ENCODE assay signal across 8 cellular contexts in genomic region chr9:70924905-70925547, GRCh38.
DNase-seq lines count a peak whose midpoint lies in the region; ATAC-seq and TF ChIP-seq lines count a peak whose summit lies in the region.

No MANE protein-coding gene starts in this region.

- CTCF ChIA-PET in activated naive CD4-positive, alpha-beta T cell treated with anti-CD3 and anti-CD28 coated beads for 36 hours (lab: Charles Lee): interaction anchor here (0.8 to 1.1 kb wide), 2 partner anchors 9 to 12 kb away, joined by 3 to 4 read pairs; no protein-coding TSS in a partner anchor

- no peak for TF ChIP-seq EP300 in upper lobe of left lung (IDR thresholded peaks at IDR 0.05)

- H3K4me1 ChIP-seq in OCI-LY3 (ENCODE audit: low read length) (no peaks in the 10 kb centered on the region), upper lobe of left lung (peaks cover 0 to 3% (median 0%) of the 10 kb centered on the region in 4 donors)

- H3K9ac ChIP-seq in OCI-LY3 (ENCODE audit: low read length): no peak overlapping the region

- no peaks in the 10 kb centered on the region for H3K9me3 Mint-ChIP-seq in activated naive CD4-positive, alpha-beta T cell treated with anti-CD3 and anti-CD28 coated beads for 36 hours

- no peaks in the 10 kb centered on the region for H3K36me3 Mint-ChIP-seq in activated naive CD4-positive, alpha-beta T cell treated with anti-CD3 and anti-CD28 coated beads for 36 hours (ENCODE audit: low read depth)

- DNase-seq in activated naive CD4-positive, alpha-beta T cell treated with anti-CD3 and anti-CD28 coated beads for 36 hours: peak; percentile 27
- no peak for DNase-seq in activated naive CD4-positive, alpha-beta T cell (lab: John Stamatoyannopoulos, UW)
- DNase-seq in HuH-7 (ENCODE audit: low spot score): peak; percentile 29
- peak; percentile 93 for DNase-seq in dedifferentiated amniotic fluid mesenchymal stem cell (ENCODE audit: extremely low spot score)
- peak; percentile 41 to 81 for DNase-seq in lower leg skin (ENCODE audit: low spot score in 2 of 2)
- DNase-seq in upper lobe of left lung: peak in 1 of 2 donors; percentile 47

- intact Hi-C loops in activated naive CD4-positive, alpha-beta T cell treated with anti-CD3 and anti-CD28 coated beads for 36 hours (cut with micrococcal nuclease): loop anchor here (1.0 to 10.0 kb wide), 5 partner anchors 78 to 840 kb away; partner anchors contain the start of gene CEMIP2
- intact Hi-C loops in lower leg skin (cut with DNase I; ENCODE audit: low total_unique reads): no loop called here

- TF ChIP-seq CTCF in OCI-LY3 (IDR thresholded peaks at IDR 0.05; ENCODE audit: low read depth, low read length): peak; percentile 75
- TF ChIP-seq CTCF in lower leg skin (IDR thresholded peaks at IDR 0.05): no peak
- TF ChIP-seq CTCF in upper lobe of left lung (IDR thresholded peaks at IDR 0.05): peak; percentile 31 to 86 (median 60)

- peak; percentile 90 for ATAC-seq in GM21619 (IDR thresholded peaks at IDR 0.05; ENCODE audit: unreplicated experiment)
- peak; percentile 88 to 92 for ATAC-seq in upper lobe of left lung (ENCODE audit: low FRiP score in 2 of 2)

- H2AFZ ChIP-seq in OCI-LY3 (ENCODE audit: low read depth, low read length): no peak overlapping the region

- H3K79me2 ChIP-seq in OCI-LY3 (ENCODE audit: low read length): no peaks in the 10 kb centered on the region

- H3K27ac ChIP-seq in OCI-LY3 (ENCODE audit: low read length) (no peak overlapping the region), upper lobe of left lung (no peak overlapping the region)

- H3K36me3 ChIP-seq in OCI-LY3 (replicated peaks; ENCODE audit: low read depth, low read length) (no peaks in the 10 kb centered on the region), upper lobe of left lung (no peaks in the 10 kb centered on the region)

- no peak overlapping the region for H3K4me3 Mint-ChIP-seq in activated naive CD4-positive, alpha-beta T cell treated with anti-CD3 and anti-CD28 coated beads for 36 hours

- H3K27me3 Mint-ChIP-seq in activated naive CD4-positive, alpha-beta T cell treated with anti-CD3 and anti-CD28 coated beads for 36 hours (ENCODE audit: low read depth): no peaks in the 10 kb centered on the region

- H3K27ac Mint-ChIP-seq in activated naive CD4-positive, alpha-beta T cell treated with anti-CD3 and anti-CD28 coated beads for 36 hours: no peak overlapping the region

- WGBS in lower leg skin, 2 donors: 7 to 11% methylated on average over 9 of the region's 9 CpGs
- 15 to 19% methylated on average over 9 of the region's 9 CpGs for WGBS in upper lobe of left lung, 2 donors

- no peak overlapping the region for H3K4me2 ChIP-seq in OCI-LY3 (ENCODE audit: low read length)

- H3K4me1 Mint-ChIP-seq in activated naive CD4-positive, alpha-beta T cell treated with anti-CD3 and anti-CD28 coated beads for 36 hours (ENCODE audit: low read depth): no peaks in the 10 kb centered on the region

- no peaks in the 10 kb centered on the region for H4K20me1 ChIP-seq in OCI-LY3 (ENCODE audit: insufficient read depth, low read length)

- TF ChIP-seq POLR2A in lower leg skin (IDR thresholded peaks at IDR 0.05) (no peak), upper lobe of left lung (IDR thresholded peaks at IDR 0.05) (no peak)

- H3K9me3 ChIP-seq in OCI-LY3 (ENCODE audit: insufficient read depth, low read length) (no peaks in the 10 kb centered on the region), upper lobe of left lung (no peaks in the 10 kb centered on the region)

- H3K4me3 ChIP-seq in OCI-LY3 (ENCODE audit: low read length) (no peak overlapping the region), lower leg skin (ENCODE audit: low read depth, poor library complexity, severe bottlenecking) (no peak overlapping the region), upper lobe of left lung (peak overlapping the region in 1 of 4 donors; percentile 6)

- H3K27me3 ChIP-seq in OCI-LY3 (ENCODE audit: low read depth, low read length) (no peaks in the 10 kb centered on the region), upper lobe of left lung (no peaks in the 10 kb centered on the region)

Comparison
In these comparisons a context has a peak if more than half of its experiments do, and no peak if none do; other contexts are left out.
1. DNase-seq: peak in activated naive CD4-positive, alpha-beta T cell treated with anti-CD3 and anti-CD28 coated beads for 36 hours (single experiment), HuH-7 (single experiment), dedifferentiated amniotic fluid mesenchymal stem cell (single experiment) and lower leg skin (2 of 2); none in activated naive CD4-positive, alpha-beta T cell (0 of 4).
2. CTCF ChIP-seq: peak in OCI-LY3 (single experiment) and upper lobe of left lung (6 of 6); none in lower leg skin (0 of 3).